In genomic region chr5:181035991-181036815, GRCh38 we compare ENCODE assay signal across 18 cellular contexts. TPM values are rescaled to one million over a fixed set of nuclear protein-coding genes. Genes with fewer than 3 reads are reported as not detected.
A peak's percentile ranks its signal among the peaks of the same experiment; 100 is the strongest.
DNase-seq lines count a peak whose midpoint lies in the region; ATAC-seq and TF ChIP-seq lines count a peak whose summit lies in the region.
"Had no signal": no experiment of that assay in that cellular context is flagged by ENCODE, and none has a peak within 500 bp of the region (broad histone marks: within the 10 kb centered on the region; RNA-seq: fewer than 3 reads in every experiment).

No MANE protein-coding gene starts in this region.

- no peak overlapping the region for H3K27ac ChIP-seq in PC-3 (ENCODE audit: low read length)
- H3K27ac ChIP-seq in esophagus muscularis mucosa (replicated peaks in 1 of 4) = no peak overlapping the region
- H3K27ac ChIP-seq in spleen = no peak overlapping the region
- H3K27ac ChIP-seq: SJSA1 had no signal

- TF ChIP-seq EP300 in esophagus muscularis mucosa (IDR thresholded peaks at IDR 0.05) = no peak

- no TSS peak for BruUV-seq in PC-3 (replicated peaks; lab: Mats Ljungman, UMichigan)

- intact Hi-C loops in PC-3 (cut with micrococcal nuclease) = no loop called here
- intact Hi-C loops in esophagus muscularis mucosa (cut with DNase I) = no loop called here
- intact Hi-C loops in spleen (cut with DNase I; ENCODE audit: low total_unique reads) = loop anchor here (10.0 kb wide), 1 partner anchor 161 kb away; no protein-coding TSS in a partner anchor

- peak; percentile 12 for DNase-seq in D341Med (ENCODE audit: low spot score)
- DNase-seq in PC-3 = peak; percentile 20
- peak; percentile 84 for DNase-seq in esophagus muscularis mucosa (ENCODE audit: extremely low spot score)
- DNase-seq in spleen = peak; percentile 59
- DNase-seq in NCI-H2081 (lab: John Stamatoyannopoulos, UW) = no peak
- no peak for DNase-seq in stimulated activated naive CD4-positive, alpha-beta T cell treated with Interleukin-2 at 50 U/mL for 16 hours (lab: John Stamatoyannopoulos, UW)
- no peak for DNase-seq in omental fat pad (ENCODE audit: low spot score)
- DNase-seq: AML-193, COR-L47, H9, Karpas-422, MM.1S, NCI-H1092 treated with DMSO at 0.1 percent for 48 hours, NCI-H187, NCI-H446 treated with DMSO at 0.1 percent for 48 hours, NCI-H748 treated with DMSO at 0.1 percent for 48 hours, OCI-M1 had no signal

- no peak overlapping the region for H2AFZ ChIP-seq in PC-3 (ENCODE audit: low read length)

- ATAC-seq in PC-3 (no peak), omental fat pad (ENCODE audit: low FRiP score) (no peak)

- H4K20me1 ChIP-seq in PC-3 (ENCODE audit: low read length) = no peaks in the 10 kb centered on the region

- TF ChIP-seq POLR2A in esophagus muscularis mucosa (IDR thresholded peaks at IDR 0.05; ENCODE audit: low read depth) (no peak), spleen (IDR thresholded peaks at IDR 0.05) (no peak)

- H3K4me1 ChIP-seq in PC-3 (ENCODE audit: insufficient read depth, low read length) (no peaks in the 10 kb centered on the region), esophagus muscularis mucosa (peaks cover 0 to 5% (median 0%) of the 10 kb centered on the region in 4 donors), spleen (peaks cover 0 to 8% (median 0%) of the 10 kb centered on the region in 6 donors)
- H3K4me1 ChIP-seq: SJSA1 had no signal

- H3K27me3 ChIP-seq in PC-3 (ENCODE audit: low read length) (peaks cover 15% of the 10 kb centered on the region), esophagus muscularis mucosa (peaks cover 0 to 56% (median 0%) of the 10 kb centered on the region in 4 donors), spleen (replicated peaks in 1 of 7) (peaks cover 0 to 46% (median 0%) of the 10 kb centered on the region in 7 donors)

- H3K4me3 ChIP-seq in PC-3 (ENCODE audit: low read length) (no peak overlapping the region), esophagus muscularis mucosa (no peak overlapping the region), spleen (no peak overlapping the region)
- H3K4me3 ChIP-seq: SJSA1 had no signal

- CTCF ChIA-PET in PC-3 (lab: Charles Lee) = no interaction called here

- H3K36me3 ChIP-seq in PC-3 (ENCODE audit: low read depth, low read length) = no peaks in the 10 kb centered on the region
- no peaks in the 10 kb centered on the region for H3K36me3 ChIP-seq in esophagus muscularis mucosa
- H3K36me3 ChIP-seq in spleen = no peaks in the 10 kb centered on the region
- H3K36me3 ChIP-seq: SJSA1 had no signal

- TF ChIP-seq CTCF in PC-3 (conservative IDR thresholded peaks at IDR 0.05; ENCODE audit: low read depth, low read length) (no peak), esophagus muscularis mucosa (IDR thresholded peaks at IDR 0.05) (no peak), spleen (IDR thresholded peaks at IDR 0.05 in 8 of 11, conservative IDR thresholded peaks at IDR 0.05 in 3 of 11) (no peak), omental fat pad (IDR thresholded peaks at IDR 0.05) (no peak)

- H3K9me2 ChIP-seq in PC-3 (replicated peaks; ENCODE audit: low read length) = no peaks in the 10 kb centered on the region

- no peaks in the 10 kb centered on the region for H3K79me2 ChIP-seq in PC-3 (ENCODE audit: low read length)

- 74% methylated on average over 17 of the region's 20 CpGs for WGBS in esophagus muscularis mucosa
- 73 to 84% (median 83%) methylated on average over 18 to 20 of the region's 20 CpGs for WGBS in spleen, 5 donors

- POLR2A ChIA-PET in PC-3 (lab: Charles Lee; ENCODE audit: unreplicated experiment) = no interaction called here

- no peak overlapping the region for H3K4me2 ChIP-seq in PC-3 (ENCODE audit: low read length)

- H3F3A ChIP-seq in PC-3 (ENCODE audit: low read length, unreplicated experiment) = no peaks in the 10 kb centered on the region

- no peaks in the 10 kb centered on the region for H3K9me3 ChIP-seq in PC-3 (ENCODE audit: low read length)
- no peaks in the 10 kb centered on the region for H3K9me3 ChIP-seq in esophagus muscularis mucosa
- H3K9me3 ChIP-seq in spleen = peaks cover 0 to 10% (median 2%) of the 10 kb centered on the region in 8 donors

- H3K9ac ChIP-seq in PC-3 (ENCODE audit: low read length) = no peak overlapping the region

RNA-seq across cellular contexts. Expression of gene BTNL9, which starts 3.9 kb away (rescaled TPM):
- total RNA-seq in PC-3 (2014; rRNA removed) (11.5 and 15.4 TPM in 2 replicates), esophagus muscularis mucosa (10 to 100 TPM in 2 of 4 donors, 1 to 10 TPM in 2; 9.1 to 30.6 (median 15.0) TPM), spleen (100 to 1,000 TPM in 1 of 7 donors, 10 to 100 TPM in 6; 41.6 to 123 (median 86.3) TPM), omental fat pad (100 to 1,000 TPM in 3 of 4 donors, 10 to 100 TPM in 1; 42.0 to 649 (median 160) TPM)
- polyA plus RNA-seq in spleen = 10 to 100 TPM; 17.2 to 91.1 (median 32.6) TPM
- total RNA-seq: SJSA1 had no signal

RNA-seq across cellular contexts. Expression of gene BTNL3, which starts 47.6 kb away (rescaled TPM):
- not detected in 2 replicates for total RNA-seq in PC-3 (2014; rRNA removed)
- total RNA-seq in esophagus muscularis mucosa = under 1 TPM in 1 of 4 donors, not detected in 3; 0.13 TPM
- total RNA-seq in spleen = 1 to 10 TPM in 3 of 7 donors, under 1 TPM in 2, not detected in 2; 0.37 to 2.4 (median 1.0) TPM
- polyA plus RNA-seq in spleen = under 1 TPM; 0.09 to 0.13 (median 0.13) TPM
- total RNA-seq in omental fat pad = under 1 TPM in 2 of 4 donors, not detected in 2; 0.24 to 0.50 TPM
- total RNA-seq: H9, SJSA1 had no signal

Comparison
In these comparisons a context has a peak if more than half of its experiments do, and no peak if none do; other contexts are left out.
1. DNase-seq: peak in D341Med (single experiment), PC-3 (single experiment), esophagus muscularis mucosa (single experiment) and spleen (single experiment); none in NCI-H2081 (0 of 2), stimulated activated naive CD4-positive, alpha-beta T cell treated with Interleukin-2 at 50 U/mL for 16 hours (single experiment) and omental fat pad (single experiment).